In the genomic region with DNA sequence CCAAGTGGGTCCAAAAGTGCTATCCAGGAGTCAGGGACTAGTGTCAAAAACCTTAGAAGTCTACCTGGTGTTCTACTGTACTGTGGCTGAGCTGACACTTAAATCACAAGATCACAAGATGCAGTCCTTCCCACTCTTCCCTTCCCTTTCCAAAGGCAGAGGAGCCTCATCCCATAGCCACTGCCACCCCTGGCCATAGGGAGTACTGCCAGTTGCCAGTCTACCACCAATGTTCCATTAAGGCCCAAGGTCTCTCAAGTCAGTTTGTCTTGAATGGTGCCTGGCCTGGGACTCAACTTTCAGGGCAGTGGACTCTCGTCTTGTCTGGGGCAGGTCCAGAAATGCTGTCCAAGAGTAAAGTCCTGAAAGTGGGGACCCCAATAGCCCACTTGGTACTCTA, we compare ENCODE assay signal across 1 cellular context.
TF ChIP-seq lines count a peak whose summit lies in the region.

No MANE protein-coding gene starts in this region.

TF ChIP-seq in HepG2, 621 proteins besides CTCF, POLR2A, EP300 and RAD21 (continued from another document):
- TF ChIP-seq HMGXB3 (CRISPR knock-in tag; IDR thresholded peaks at IDR 0.05; ENCODE audit: borderline replicate concordance) (no peak), ZNF101 (CRISPR knock-in tag; IDR thresholded peaks at IDR 0.05; ENCODE audit: borderline replicate concordance, low read depth) (no peak), FOXA1 (IDR thresholded peaks at IDR 0.05) (no peak), FOXA1 (CRISPR knock-in tag; IDR thresholded peaks at IDR 0.05) (no peak), PAX8 (CRISPR knock-in tag; IDR thresholded peaks at IDR 0.05; ENCODE audit: borderline replicate concordance) (no peak), ETV6 (CRISPR knock-in tag; conservative IDR thresholded peaks at IDR 0.05) (no peak), TBX3 (IDR thresholded peaks at IDR 0.05; ENCODE audit: borderline replicate concordance) (no peak)
- TF ChIP-seq, protein P1, sequence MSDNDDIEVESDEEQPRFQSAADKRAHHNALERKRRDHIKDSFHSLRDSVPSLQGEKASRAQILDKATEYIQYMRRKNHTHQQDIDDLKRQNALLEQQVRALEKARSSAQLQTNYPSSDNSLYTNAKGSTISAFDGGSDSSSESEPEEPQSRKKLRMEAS (IDR thresholded peaks at IDR 0.05) = no peak
